Comparison of ENCODE assay signal across 1 cellular context in the genomic region with DNA sequence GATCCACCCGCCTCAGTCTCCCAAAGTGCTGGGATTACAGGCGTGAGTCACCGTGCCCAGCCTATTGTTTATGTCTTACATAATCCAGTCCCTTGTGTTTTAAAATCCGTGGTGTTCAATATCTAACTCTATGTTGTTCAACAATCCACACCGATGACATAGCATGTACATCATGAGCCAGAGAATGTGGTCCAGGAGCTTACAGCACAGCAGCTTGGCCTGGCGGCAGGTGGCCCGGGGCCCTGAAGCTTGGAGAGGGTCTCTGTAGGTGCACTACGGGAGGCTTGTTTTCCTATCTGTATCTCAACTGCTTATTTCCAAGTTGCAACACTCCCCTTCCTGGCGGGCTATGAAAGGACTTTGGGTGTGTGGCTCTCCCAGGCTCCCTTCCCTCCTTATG.
TF ChIP-seq lines count a peak whose summit lies in the region.

No MANE protein-coding gene starts in this region.

TF ChIP-seq in GM23338, 12 proteins besides CTCF, POLR2A, EP300 and RAD21 (continued from another document):
- TF ChIP-seq ZNF462 (CRISPR knock-in tag; IDR thresholded peaks at IDR 0.05), result no peak
- TF ChIP-seq EZH2 (IDR thresholded peaks at IDR 0.05; ENCODE audit: low read depth, unreplicated experiment), result no peak
- TF ChIP-seq ZNF114 (CRISPR knock-in tag; IDR thresholded peaks at IDR 0.05), result no peak
- no peak for TF ChIP-seq ZNF331 (CRISPR knock-in tag; IDR thresholded peaks at IDR 0.05; ENCODE audit: low read depth)
- TF ChIP-seq, protein P1, sequence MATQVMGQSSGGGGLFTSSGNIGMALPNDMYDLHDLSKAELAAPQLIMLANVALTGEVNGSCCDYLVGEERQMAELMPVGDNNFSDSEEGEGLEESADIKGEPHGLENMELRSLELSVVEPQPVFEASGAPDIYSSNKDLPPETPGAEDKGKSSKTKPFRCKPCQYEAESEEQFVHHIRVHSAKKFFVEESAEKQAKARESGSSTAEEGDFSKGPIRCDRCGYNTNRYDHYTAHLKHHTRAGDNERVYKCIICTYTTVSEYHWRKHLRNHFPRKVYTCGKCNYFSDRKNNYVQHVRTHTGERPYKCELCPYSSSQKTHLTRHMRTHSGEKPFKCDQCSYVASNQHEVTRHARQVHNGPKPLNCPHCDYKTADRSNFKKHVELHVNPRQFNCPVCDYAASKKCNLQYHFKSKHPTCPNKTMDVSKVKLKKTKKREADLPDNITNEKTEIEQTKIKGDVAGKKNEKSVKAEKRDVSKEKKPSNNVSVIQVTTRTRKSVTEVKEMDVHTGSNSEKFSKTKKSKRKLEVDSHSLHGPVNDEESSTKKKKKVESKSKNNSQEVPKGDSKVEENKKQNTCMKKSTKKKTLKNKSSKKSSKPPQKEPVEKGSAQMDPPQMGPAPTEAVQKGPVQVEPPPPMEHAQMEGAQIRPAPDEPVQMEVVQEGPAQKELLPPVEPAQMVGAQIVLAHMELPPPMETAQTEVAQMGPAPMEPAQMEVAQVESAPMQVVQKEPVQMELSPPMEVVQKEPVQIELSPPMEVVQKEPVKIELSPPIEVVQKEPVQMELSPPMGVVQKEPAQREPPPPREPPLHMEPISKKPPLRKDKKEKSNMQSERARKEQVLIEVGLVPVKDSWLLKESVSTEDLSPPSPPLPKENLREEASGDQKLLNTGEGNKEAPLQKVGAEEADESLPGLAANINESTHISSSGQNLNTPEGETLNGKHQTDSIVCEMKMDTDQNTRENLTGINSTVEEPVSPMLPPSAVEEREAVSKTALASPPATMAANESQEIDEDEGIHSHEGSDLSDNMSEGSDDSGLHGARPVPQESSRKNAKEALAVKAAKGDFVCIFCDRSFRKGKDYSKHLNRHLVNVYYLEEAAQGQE (IDR thresholded peaks at IDR 0.05; ENCODE audit: unreplicated experiment), result no peak
- no peak for TF ChIP-seq CREB1 (CRISPR knock-in tag; IDR thresholded peaks at IDR 0.05; ENCODE audit: low read depth)
- TF ChIP-seq JUNB (IDR thresholded peaks at IDR 0.05; ENCODE audit: unreplicated experiment), result no peak
- TF ChIP-seq NANOG (IDR thresholded peaks at IDR 0.05; ENCODE audit: borderline replicate concordance), result no peak
